Comparison of ENCODE assay signal across 9 cellular contexts in genomic region chr1:111990878-111991760, GRCh38. TPM values are rescaled to one million over a fixed set of nuclear protein-coding genes. Genes with fewer than 3 reads are reported as not detected.
DNase-seq lines count a peak whose midpoint lies in the region; ATAC-seq, FAIRE-seq and TF ChIP-seq lines count a peak whose summit lies in the region.
"Had no signal": no experiment of that assay in that cellular context is flagged by ENCODE, and none has a peak within 500 bp of the region (broad histone marks: within the 10 kb centered on the region; RNA-seq: fewer than 3 reads in every experiment).

No MANE protein-coding gene starts in this region.

- H3K27ac ChIP-seq in epithelial cell of prostate (no peak overlapping the region), transverse colon (peak overlapping the region; percentile 64 to 74 (median 70))
- H3K27ac ChIP-seq: PC-9 had no signal

- peak overlapping the region; percentile 50 to 75 (median 56) for H3K4me3 ChIP-seq in transverse colon
- H3K4me3 ChIP-seq: PC-9 had no signal

- peaks cover 57% of the 10 kb centered on the region for H3K27me3 ChIP-seq in transverse colon

- H3K36me3 ChIP-seq in transverse colon: no peaks in the 10 kb centered on the region

- WGBS in transverse colon (ENCODE audit: low coverage in 1 of 2), 2 donors: 2% methylated on average over 28 of the region's 37 CpGs; no CpG with 5 or more reads in 1 of the 2 donors

- FAIRE-seq in D721Med (lab: Jason Lieb, UNC): no peak

- no peaks in the 10 kb centered on the region for H3K9me3 ChIP-seq in transverse colon

- H3K4me1 ChIP-seq in transverse colon: peaks cover 3 to 32% (median 26%) of the 10 kb centered on the region in 4 donors

- no peak for ATAC-seq in GM19351 (IDR thresholded peaks at IDR 0.05; ENCODE audit: unreplicated experiment)
- ATAC-seq in HG03469 (IDR thresholded peaks at IDR 0.05; ENCODE audit: unreplicated experiment): no peak

- peak; percentile 47 for TF ChIP-seq RAD21 in Ishikawa (IDR thresholded peaks at IDR 0.05; ENCODE audit: low read depth)

- no peak for TF ChIP-seq EP300 in Ishikawa (IDR thresholded peaks at IDR 0.05; ENCODE audit: borderline replicate concordance)
- TF ChIP-seq EP300 in transverse colon (IDR thresholded peaks at IDR 0.05; ENCODE audit: low read depth): no peak

- in situ Hi-C loops in transverse colon (cut with MboI; ENCODE audit: low pct_ligation_motif_present in 1 of 4, low pct_unique_long_range_greater_than_20kb in 1 of 4, low sequenced_read_pairs in 3 of 4): no loop called here

- intact Hi-C loops in transverse colon (cut with DNase I; ENCODE audit: low total_unique reads): no loop called here

- TF ChIP-seq POLR2A in transverse colon (IDR thresholded peaks at IDR 0.05): no peak

- TF ChIP-seq CTCF in D721Med (IDR thresholded peaks at IDR 0.05; ENCODE audit: insufficient read depth, missing control alignments) (peak; percentile 73), transverse colon (IDR thresholded peaks at IDR 0.05) (no peak)

- DNase-seq in D721Med (ENCODE audit: insufficient read length, low spot score) (no peak), RPMI7951 (ENCODE audit: low read depth) (peak; percentile 24), epithelial cell of prostate (ENCODE audit: low read depth, low spot score) (peak; percentile 16), mesenteric fat pad (ENCODE audit: low spot score) (peak; percentile 91), transverse colon (peak; percentile 72)

TF ChIP-seq in Ishikawa, 13 proteins besides CTCF, POLR2A, EP300 and RAD21:
- TF ChIP-seq NFIC (IDR thresholded peaks at IDR 0.05): 0 out of 2 replicates have a peak, but pooled peaks have one; percentile 40
- TF ChIP-seq TCF12 (IDR thresholded peaks at IDR 0.05; ENCODE audit: low read depth): no peak
TF ChIP-seq in Ishikawa: peak in this region for 1.

RNA-seq across cellular contexts. Expression of gene KCND3, which starts 1.7 kb away (rescaled TPM):
- not detected in 2 replicates for total RNA-seq in RPMI7951 (2014; rRNA removed; shearing (Covaris generic))
- total RNA-seq in mesenteric fat pad (18.4 TPM), transverse colon (1 to 10 TPM; 1.4 to 3.5 (median 3.0) TPM)
- total RNA-seq: PC-9 had no signal
